ENCODE assay signal across 11 cellular contexts in genomic region chr1:165543651-165544452, GRCh38. TPM values are rescaled to one million over a fixed set of nuclear protein-coding genes. Genes with fewer than 3 reads are reported as not detected.
DNase-seq lines count a peak whose midpoint lies in the region; ATAC-seq and FAIRE-seq lines count a peak whose summit lies in the region.
"Had no signal": no experiment of that assay in that cellular context is flagged by ENCODE, and none has a peak within 500 bp of the region (broad histone marks: within the 10 kb centered on the region; RNA-seq: fewer than 3 reads in every experiment).

TSS of gene LRRC52 (plus strand) at chr1:165544000. CDS start at chr1:165544297, 297 bp downstream.

- H3K4me1 ChIP-seq in small intestine (ENCODE audit: control insufficient read depth in 2 of 2, insufficient read depth in 1 of 2, low read depth in 1 of 2, low read length in 1 of 2): no peaks in the 10 kb centered on the region
- H3K4me1 ChIP-seq: spleen had no signal

- H3K9me3 ChIP-seq in small intestine (ENCODE audit: control insufficient read depth, low read depth): no peaks in the 10 kb centered on the region
- H3K9me3 ChIP-seq: MG63, spleen had no signal

- H3K27me3 ChIP-seq in small intestine (ENCODE audit: control insufficient read depth in 2 of 2, insufficient read depth in 2 of 2, low read length in 2 of 2): no peaks in the 10 kb centered on the region
- H3K27me3 ChIP-seq: MG63 had no signal

- no peak for FAIRE-seq in small intestine (lab: Jason Lieb, UNC)

- WGBS in small intestine, 3 donors: 12 to 18% (median 16%) methylated on average over 12 of the region's 12 CpGs

- H3K4me3 ChIP-seq in small intestine (ENCODE audit: low read depth in 1 of 2, low read length in 2 of 2): no peak within 1 kb of the TSS
- H3K4me3 ChIP-seq: MG63, spleen had no signal

- no peak within 1 kb of the TSS for H3K27ac ChIP-seq in small intestine (ENCODE audit: low read depth in 1 of 2, low read length in 1 of 2)
- H3K27ac ChIP-seq: spleen had no signal

- DNase-seq in NCI-H1092 treated with DMSO at 0.1 percent for 48 hours (lab: John Stamatoyannopoulos, UW): peak; percentile 89
- DNase-seq in RPMI8226: peak; percentile 71
- peak in 40 of 51 donors; percentile 4 to 77 (median 46) for DNase-seq in hypothalamus (lab: John Stamatoyannopoulos, UW)
- DNase-seq in small intestine: peak; percentile 23
- no peak for DNase-seq in NOMO-1 (lab: John Stamatoyannopoulos, UW; ENCODE audit: unreplicated experiment in 2 of 2)
- DNase-seq in EL: no peak
- DNase-seq: MG63, spleen, T-helper 9 cell had no signal

- no peak for ATAC-seq in HG03135 (IDR thresholded peaks at IDR 0.05; ENCODE audit: unreplicated experiment)
- no peak for ATAC-seq in GM21786 (IDR thresholded peaks at IDR 0.05; ENCODE audit: unreplicated experiment)

- no peaks in the 10 kb centered on the region for H3K36me3 ChIP-seq in small intestine (ENCODE audit: control insufficient read depth in 2 of 2, insufficient read depth in 2 of 2, low read length in 2 of 2)
- H3K36me3 ChIP-seq: MG63, spleen had no signal

RNA-seq across cellular contexts. Expression of gene LRRC52, which starts in this region (rescaled TPM):
- not detected for polyA plus RNA-seq in small intestine
- polyA plus RNA-seq: spleen had no signal

Comparison
In these comparisons a context has a peak if more than half of its experiments do, and no peak if none do; other contexts are left out.
1. Peak in DNase-seq in small intestine; RNA of the gene not detected or under 1 TPM.
2. DNase-seq: peak in NCI-H1092 treated with DMSO at 0.1 percent for 48 hours (single experiment), RPMI8226 (single experiment) and hypothalamus (40 of 51); none in NOMO-1 (0 of 2) and EL (single experiment).